1 cellular context compared by ENCODE assay signal in the genomic region with DNA sequence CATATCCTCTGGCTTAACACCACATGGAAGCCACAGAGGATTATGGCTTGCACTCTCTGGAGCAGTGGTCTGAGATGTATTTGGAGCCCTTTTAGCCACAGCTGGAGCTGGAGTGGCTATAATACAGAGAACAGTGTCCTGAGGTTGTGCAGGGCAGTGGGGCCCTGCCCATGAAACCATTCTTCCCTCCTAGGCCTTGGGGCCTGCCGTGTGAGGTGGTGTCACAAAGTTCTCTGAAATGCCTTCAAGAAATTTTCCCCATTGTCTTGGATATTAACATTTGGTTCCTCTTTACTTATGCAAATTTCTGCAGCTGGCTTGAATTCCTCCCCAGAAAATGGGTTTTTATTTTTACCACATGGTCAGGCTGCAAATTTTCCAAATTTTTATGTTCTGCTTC.
TF ChIP-seq lines count a peak whose summit lies in the region.

No MANE protein-coding gene starts in this region.

TF ChIP-seq in GM23338, 12 proteins besides CTCF, POLR2A, EP300 and RAD21 (continued from another document):
- TF ChIP-seq POLR2AphosphoS5 (IDR thresholded peaks at IDR 0.05; ENCODE audit: low read depth), result no peak
- no peak for TF ChIP-seq EZH2phosphoT487 (IDR thresholded peaks at IDR 0.05; ENCODE audit: unreplicated experiment)
- TF ChIP-seq EZH2 (IDR thresholded peaks at IDR 0.05; ENCODE audit: low read depth, unreplicated experiment), result no peak
- TF ChIP-seq STAT1 (IDR thresholded peaks at IDR 0.05; ENCODE audit: unreplicated experiment), result no peak
- TF ChIP-seq ZNF331 (CRISPR knock-in tag; IDR thresholded peaks at IDR 0.05; ENCODE audit: low read depth), result no peak
- TF ChIP-seq, protein P1, sequence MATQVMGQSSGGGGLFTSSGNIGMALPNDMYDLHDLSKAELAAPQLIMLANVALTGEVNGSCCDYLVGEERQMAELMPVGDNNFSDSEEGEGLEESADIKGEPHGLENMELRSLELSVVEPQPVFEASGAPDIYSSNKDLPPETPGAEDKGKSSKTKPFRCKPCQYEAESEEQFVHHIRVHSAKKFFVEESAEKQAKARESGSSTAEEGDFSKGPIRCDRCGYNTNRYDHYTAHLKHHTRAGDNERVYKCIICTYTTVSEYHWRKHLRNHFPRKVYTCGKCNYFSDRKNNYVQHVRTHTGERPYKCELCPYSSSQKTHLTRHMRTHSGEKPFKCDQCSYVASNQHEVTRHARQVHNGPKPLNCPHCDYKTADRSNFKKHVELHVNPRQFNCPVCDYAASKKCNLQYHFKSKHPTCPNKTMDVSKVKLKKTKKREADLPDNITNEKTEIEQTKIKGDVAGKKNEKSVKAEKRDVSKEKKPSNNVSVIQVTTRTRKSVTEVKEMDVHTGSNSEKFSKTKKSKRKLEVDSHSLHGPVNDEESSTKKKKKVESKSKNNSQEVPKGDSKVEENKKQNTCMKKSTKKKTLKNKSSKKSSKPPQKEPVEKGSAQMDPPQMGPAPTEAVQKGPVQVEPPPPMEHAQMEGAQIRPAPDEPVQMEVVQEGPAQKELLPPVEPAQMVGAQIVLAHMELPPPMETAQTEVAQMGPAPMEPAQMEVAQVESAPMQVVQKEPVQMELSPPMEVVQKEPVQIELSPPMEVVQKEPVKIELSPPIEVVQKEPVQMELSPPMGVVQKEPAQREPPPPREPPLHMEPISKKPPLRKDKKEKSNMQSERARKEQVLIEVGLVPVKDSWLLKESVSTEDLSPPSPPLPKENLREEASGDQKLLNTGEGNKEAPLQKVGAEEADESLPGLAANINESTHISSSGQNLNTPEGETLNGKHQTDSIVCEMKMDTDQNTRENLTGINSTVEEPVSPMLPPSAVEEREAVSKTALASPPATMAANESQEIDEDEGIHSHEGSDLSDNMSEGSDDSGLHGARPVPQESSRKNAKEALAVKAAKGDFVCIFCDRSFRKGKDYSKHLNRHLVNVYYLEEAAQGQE (IDR thresholded peaks at IDR 0.05; ENCODE audit: unreplicated experiment), result no peak
- TF ChIP-seq NANOG (IDR thresholded peaks at IDR 0.05; ENCODE audit: borderline replicate concordance), result no peak
- TF ChIP-seq CREB1 (CRISPR knock-in tag; IDR thresholded peaks at IDR 0.05; ENCODE audit: low read depth), result no peak
TF ChIP-seq in GM23338: peak in this region for 0.
